ENCODE assay signal across 9 cellular contexts in genomic region chr9:137406085-137406773, GRCh38. TPM values are rescaled to one million over a fixed set of nuclear protein-coding genes. Genes with fewer than 3 reads are reported as not detected.
DNase-seq lines count a peak whose midpoint lies in the region; ATAC-seq and TF ChIP-seq lines count a peak whose summit lies in the region.
"Had no signal": no experiment of that assay in that cellular context is flagged by ENCODE, and none has a peak within 500 bp of the region (broad histone marks: within the 10 kb centered on the region; RNA-seq: fewer than 3 reads in every experiment).

No MANE protein-coding gene starts in this region.

- H3K9me3 ChIP-seq in A673 (ENCODE audit: low read depth, low read length, poor library complexity, severe bottlenecking) (no peaks in the 10 kb centered on the region), PC-3 (ENCODE audit: low read length) (no peaks in the 10 kb centered on the region)
- H3K9me3 ChIP-seq: SJCRH30 had no signal

- H3K4me1 ChIP-seq in A673 (ENCODE audit: insufficient read depth, low read length, poor library complexity, severe bottlenecking) (peaks cover 17% of the 10 kb centered on the region), PC-3 (ENCODE audit: insufficient read depth, low read length) (peaks cover 5% of the 10 kb centered on the region; the same call in 1 of the 2 replicates)

- CTCF ChIA-PET in A673 (lab: Charles Lee) = no interaction called here
- CTCF ChIA-PET in PC-3 (lab: Charles Lee) = no interaction called here

- no peaks in the 10 kb centered on the region for H3K9me2 ChIP-seq in PC-3 (replicated peaks; ENCODE audit: low read length)

- no peak overlapping the region for H3K9ac ChIP-seq in PC-3 (ENCODE audit: low read length)

- no peaks in the 10 kb centered on the region for H3K79me2 ChIP-seq in PC-3 (ENCODE audit: low read length)

- DNase-seq in A673 (ENCODE audit: low spot score) (no peak), PC-3 (no peak), fibroblast of pulmonary artery (ENCODE audit: low read depth) (no peak), nephron progenitor cell (no peak), NCI-H1092 treated with DMSO at 0.1 percent for 48 hours (lab: John Stamatoyannopoulos, UW) (no peak), brain microvascular endothelial cell (no peak)

- H3K27ac ChIP-seq in A673 (ENCODE audit: low read depth, low read length, poor library complexity, severe bottlenecking) = no peak overlapping the region
- H3K27ac ChIP-seq in PC-3 (ENCODE audit: low read length) = no peak overlapping the region
- no peak overlapping the region for H3K27ac ChIP-seq in brain microvascular endothelial cell
- H3K27ac ChIP-seq: SJCRH30 had no signal

- POLR2A ChIA-PET in A673 (lab: Charles Lee; ENCODE audit: low non-redundant PET) = interaction anchor here (0.6 to 0.7 kb wide), 2 partner anchors 32 to 431 kb away, joined by 3 to 6 read pairs; no protein-coding TSS in a partner anchor
- POLR2A ChIA-PET in PC-3 (lab: Charles Lee; ENCODE audit: unreplicated experiment) = no interaction called here

- no peak for ATAC-seq in PC-3
- no peak for ATAC-seq in GM18909 (IDR thresholded peaks at IDR 0.05; ENCODE audit: poor library complexity, unreplicated experiment)
- ATAC-seq in GM19397 (IDR thresholded peaks at IDR 0.05; ENCODE audit: unreplicated experiment) = no peak

- H3K27ac Mint-ChIP-seq in nephron progenitor cell = no peak overlapping the region

- peak overlapping the region; percentile 60 for H3K4me3 Mint-ChIP-seq in nephron progenitor cell

- intact Hi-C loops in A673 (cut with micrococcal nuclease; ENCODE audit: unreplicated experiment) = no loop called here
- intact Hi-C loops in PC-3 (cut with micrococcal nuclease) = no loop called here

- BruUV-seq in A673 (replicated peaks; lab: Mats Ljungman, UMichigan) (no TSS peak), PC-3 (replicated peaks; lab: Mats Ljungman, UMichigan) (no TSS peak)

- no peak overlapping the region for H2AFZ ChIP-seq in PC-3 (ENCODE audit: low read length)

- peak overlapping the region; percentile 66; the same call in 1 of the 2 replicates for H3K4me2 ChIP-seq in PC-3 (ENCODE audit: low read length)

- no peaks in the 10 kb centered on the region for H4K20me1 ChIP-seq in PC-3 (ENCODE audit: low read length)

- in situ Hi-C loops in brain microvascular endothelial cell (cut with HindIII; ENCODE audit: low pct_ligation_motif_present, low sequenced_read_pairs) = no loop called here

- no peak for TF ChIP-seq CTCF in A673 (conservative IDR thresholded peaks at IDR 0.05; ENCODE audit: low read depth, low read length)
- TF ChIP-seq CTCF in PC-3 (conservative IDR thresholded peaks at IDR 0.05; ENCODE audit: low read depth, low read length) = no peak
- TF ChIP-seq CTCF in fibroblast of pulmonary artery (IDR thresholded peaks at IDR 0.05; ENCODE audit: low read length, missing control alignments) = no peak
- TF ChIP-seq CTCF in nephron progenitor cell (IDR thresholded peaks at IDR 0.05) = no peak
- no peak for TF ChIP-seq CTCF in brain microvascular endothelial cell (IDR thresholded peaks at IDR 0.05; ENCODE audit: low read depth, low read length, missing control alignments)

- H3K36me3 ChIP-seq in A673 (ENCODE audit: insufficient read depth, low read length, poor library complexity, severe bottlenecking) (no peaks in the 10 kb centered on the region), PC-3 (ENCODE audit: low read depth, low read length) (no peaks in the 10 kb centered on the region), brain microvascular endothelial cell (replicated peaks) (no peaks in the 10 kb centered on the region)
- H3K36me3 ChIP-seq: SJCRH30 had no signal

- peaks cover 16% of the 10 kb centered on the region for H3K36me3 Mint-ChIP-seq in nephron progenitor cell (ENCODE audit: low read depth)

- H3F3A ChIP-seq in PC-3 (ENCODE audit: low read length, unreplicated experiment) = no peaks in the 10 kb centered on the region

- peaks cover 8% of the 10 kb centered on the region for H3K27me3 Mint-ChIP-seq in nephron progenitor cell (ENCODE audit: low read depth, poor library complexity)

- peaks cover 16% of the 10 kb centered on the region for H3K9me3 Mint-ChIP-seq in nephron progenitor cell

- peaks cover 21% of the 10 kb centered on the region for H3K4me1 Mint-ChIP-seq in nephron progenitor cell

- no peaks in the 10 kb centered on the region for H3K27me3 ChIP-seq in A673 (replicated peaks; ENCODE audit: insufficient read depth, low read depth, low read length, poor library complexity)
- H3K27me3 ChIP-seq in PC-3 (ENCODE audit: low read length) = no peaks in the 10 kb centered on the region
- no peaks in the 10 kb centered on the region for H3K27me3 ChIP-seq in brain microvascular endothelial cell (replicated peaks)

- H3K4me3 ChIP-seq in A673 (ENCODE audit: low read depth, low read length, poor library complexity, severe bottlenecking) (peak overlapping the region; percentile 43), PC-3 (ENCODE audit: low read length) (peak overlapping the region; percentile 50; the same call in 1 of the 2 replicates), fibroblast of pulmonary artery (replicated peaks; ENCODE audit: low read depth, low read length) (peak overlapping the region; percentile 35), brain microvascular endothelial cell (ENCODE audit: low read depth, low read length) (no peak overlapping the region)

RNA-seq across cellular contexts. Expression of gene EXD3, which starts 16.7 kb away (rescaled TPM):
- total RNA-seq in A673 (2021) (6.3 and 9.4 TPM in 2 replicates), PC-3 (2014; rRNA removed) (1.9 and 3.1 TPM in 2 replicates)

RNA-seq across cellular contexts. Expression of gene NOXA1, which starts 17.0 kb away (rescaled TPM):
- total RNA-seq in A673 (2021) (0.28 and 0.79 TPM in 2 replicates), PC-3 (2014; rRNA removed) (0.51 and 1.6 TPM in 2 replicates)
- total RNA-seq: SJCRH30 had no signal

RNA-seq across cellular contexts. Expression of gene ENTPD8, which starts 34.9 kb away (rescaled TPM):
- not detected in 2 replicates for total RNA-seq in A673 (2021)
- 0.17 TPM in 1 of 2 replicates, not detected in the other for total RNA-seq in PC-3 (2014; rRNA removed)
- total RNA-seq: SJCRH30 had no signal

RNA-seq across cellular contexts. Expression of gene NSMF, which starts 52.9 kb away (rescaled TPM):
- total RNA-seq in A673 (2021) (52.7 and 54.9 TPM in 2 replicates), PC-3 (2014; rRNA removed) (29.5 and 30.8 TPM in 2 replicates)
